18 cellular contexts compared by ENCODE assay signal in genomic region chr2:152449578-152449977, GRCh38.
A peak's percentile ranks its signal among the peaks of the same experiment; 100 is the strongest.
DNase-seq lines count a peak whose midpoint lies in the region; ATAC-seq, FAIRE-seq and TF ChIP-seq lines count a peak whose summit lies in the region.
"Had no signal": no experiment of that assay in that cellular context is flagged by ENCODE, and none has a peak within 500 bp of the region (broad histone marks: within the 10 kb centered on the region; RNA-seq: fewer than 3 reads in every experiment).

No MANE protein-coding gene starts in this region.

- H3K4me2 ChIP-seq in H9 (ENCODE audit: insufficient read depth, insufficient read length, low read length): no peak overlapping the region
- H3K4me2 ChIP-seq in neural progenitor cell: peak overlapping the region; percentile 8

- H3K9me3 Mint-ChIP-seq in H9 (no peaks in the 10 kb centered on the region), neural progenitor cell (no peaks in the 10 kb centered on the region)
- H3K9me3 Mint-ChIP-seq: IgD-negative memory B cell had no signal

- H2AFZ ChIP-seq in H9 (ENCODE audit: low read length) (no peak overlapping the region), neural progenitor cell (replicated peaks) (no peak overlapping the region)

- peaks cover 71 to 76% of the 10 kb centered on the region in 2 experiments for H3K4me1 Mint-ChIP-seq in H9
- peaks cover 63% of the 10 kb centered on the region for H3K4me1 Mint-ChIP-seq in neural progenitor cell

- peaks cover 31% of the 10 kb centered on the region for H3F3A ChIP-seq in neural progenitor cell (ENCODE audit: low read depth)

- DNase-seq in H9 (no peak), neural progenitor cell (ENCODE audit: low spot score) (no peak), NCI-H748 (lab: John Stamatoyannopoulos, UW; ENCODE audit: unreplicated experiment) (no peak), GM03348 (ENCODE audit: low spot score) (no peak), mucosa of gallbladder (ENCODE audit: low spot score) (no peak)
- DNase-seq: GF-D8, Kasumi-1, NCI-H1105 treated with DMSO at 0.1 percent for 48 hours, NCI-H187 treated with DMSO at 0.1 percent for 48 hours, NCI-H2171, NCI-H82, PC-3 had no signal

- no peak overlapping the region for H3K9ac ChIP-seq in H9 (ENCODE audit: extremely low read depth, insufficient read length, low read length)
- no peak overlapping the region for H3K9ac ChIP-seq in neural progenitor cell

- peaks cover 0 to 4% (median 0%) of the 10 kb centered on the region in 3 experiments; a peak in 2 of 7 replicates for H3K36me3 Mint-ChIP-seq in H9 (ENCODE audit: insufficient read depth in 1 of 3, low read depth in 3 of 3)
- peaks cover 7% of the 10 kb centered on the region for H3K36me3 Mint-ChIP-seq in neural progenitor cell

- H3K4me3 ChIP-seq in neural progenitor cell: no peak overlapping the region

- peaks cover 19% of the 10 kb centered on the region for H3K4me1 ChIP-seq in H9 (ENCODE audit: insufficient read depth, low read length)
- peaks cover 65% of the 10 kb centered on the region for H3K4me1 ChIP-seq in neural progenitor cell

- H4K5ac ChIP-seq in H9 (ENCODE audit: insufficient read length, low read depth, low read length): no peak overlapping the region

- H3K18ac ChIP-seq in H9 (ENCODE audit: insufficient read length, low read depth, low read length): no peak overlapping the region

- H3T11ph ChIP-seq in H9 (ENCODE audit: low read length): no peak overlapping the region

- no peak overlapping the region for H2BK5ac ChIP-seq in H9 (ENCODE audit: insufficient read length, low read length)

- no peak overlapping the region for H3K23ac ChIP-seq in H9 (ENCODE audit: insufficient read length, low read depth, low read length)

- H3K4me3 Mint-ChIP-seq in H9: no peak overlapping the region
- no peak overlapping the region for H3K4me3 Mint-ChIP-seq in neural progenitor cell
- H3K4me3 Mint-ChIP-seq: IgD-negative memory B cell had no signal

- no CpG with 5 or more reads among the region's 3 CpGs for WGBS in H9 (ENCODE audit: extremely low coverage, insufficient read length, low lambda C conversion rate)

- peak; percentile 85 for FAIRE-seq in A204.1 (lab: Jason Lieb, UNC)
- FAIRE-seq: GM12892 had no signal

- no peak overlapping the region for H2AK5ac ChIP-seq in H9 (ENCODE audit: insufficient read length, low read length)

- H4K91ac ChIP-seq in H9 (ENCODE audit: insufficient read length, low read depth, low read length): no peak overlapping the region

- H3K27me3 Mint-ChIP-seq in H9 (ENCODE audit: low read depth) (no peaks in the 10 kb centered on the region), neural progenitor cell (ENCODE audit: insufficient read depth, low read depth) (no peaks in the 10 kb centered on the region)
- H3K27me3 Mint-ChIP-seq: IgD-negative memory B cell had no signal

- no peak overlapping the region for H2BK20ac ChIP-seq in H9 (ENCODE audit: low read depth, low read length, poor library complexity, severe bottlenecking)

- H2BK15ac ChIP-seq in H9 (ENCODE audit: low read depth, low read length): no peak overlapping the region

- no peak for TF ChIP-seq CTCF in H9 (conservative IDR thresholded peaks at IDR 0.05)
- no peak for TF ChIP-seq CTCF in neural progenitor cell (IDR thresholded peaks at IDR 0.05)

- no peak overlapping the region for H3K14ac ChIP-seq in H9 (ENCODE audit: insufficient read depth, low read length)

- H3K36me3 ChIP-seq in neural progenitor cell: no peaks in the 10 kb centered on the region

- H4K20me1 ChIP-seq in H9 (ENCODE audit: control insufficient read depth, insufficient read depth, insufficient read length) (no peaks in the 10 kb centered on the region), neural progenitor cell (ENCODE audit: low read depth) (peaks cover 80% of the 10 kb centered on the region)

- peaks cover 2% of the 10 kb centered on the region for H3K79me1 ChIP-seq in H9 (ENCODE audit: insufficient read depth, low read depth, low read length, poor library complexity, severe bottlenecking)

- peak overlapping the region in 2 of 3 experiments; percentile 0 to 5; a peak in 3 of 7 replicates for H3K27ac Mint-ChIP-seq in H9
- no peak overlapping the region for H3K27ac Mint-ChIP-seq in neural progenitor cell
- H3K27ac Mint-ChIP-seq: IgD-negative memory B cell had no signal

- no peak overlapping the region for H2BK120ac ChIP-seq in H9 (ENCODE audit: low read depth, low read length, poor library complexity, severe bottlenecking)

- H3K27me3 ChIP-seq in H9 (ENCODE audit: insufficient read depth, low read length): no peaks in the 10 kb centered on the region
- no peaks in the 10 kb centered on the region for H3K27me3 ChIP-seq in neural progenitor cell

- no peak overlapping the region for H3K4ac ChIP-seq in H9 (ENCODE audit: low read depth, low read length)

- H3K23me2 ChIP-seq in H9 (ENCODE audit: insufficient read length, low read depth, low read length, poor library complexity, severe bottlenecking): no peaks in the 10 kb centered on the region

- H4K8ac ChIP-seq in H9 (replicated peaks; ENCODE audit: insufficient read length, low read depth, low read length): no peak overlapping the region

- H3K56ac ChIP-seq in H9 (ENCODE audit: insufficient read length, low read depth, low read length): no peak overlapping the region

- no peak overlapping the region for H2BK12ac ChIP-seq in H9 (ENCODE audit: insufficient read length, low read depth, low read length)

- H3K9me3 ChIP-seq in H9 (ENCODE audit: control insufficient read depth, low read depth, low read length) (no peaks in the 10 kb centered on the region), neural progenitor cell (ENCODE audit: low read depth) (no peaks in the 10 kb centered on the region)

- ATAC-seq in HG02973 (IDR thresholded peaks at IDR 0.05; ENCODE audit: unreplicated experiment): no peak
- ATAC-seq: PC-3 had no signal

- H3K27ac ChIP-seq in H9 (ENCODE audit: insufficient read length, low read depth, low read length) (no peak overlapping the region), cingulate gyrus (ENCODE audit: low read depth, low read length) (peak overlapping the region; percentile 93), neural progenitor cell (no peak overlapping the region)
- H3K27ac ChIP-seq: RWPE1 had no signal

- H3K79me2 ChIP-seq in H9 (ENCODE audit: insufficient read depth, low read length): peaks cover 3% of the 10 kb centered on the region; the same call in 1 of the 2 replicates
- peaks cover 94% of the 10 kb centered on the region for H3K79me2 ChIP-seq in neural progenitor cell (ENCODE audit: low read depth)
